8 cellular contexts compared by ENCODE assay signal in genomic region chr5:108345541-108346171, GRCh38. TPM values are rescaled to one million over a fixed set of nuclear protein-coding genes. Genes with fewer than 3 reads are reported as not detected.
A peak's percentile ranks its signal among the peaks of the same experiment; 100 is the strongest.
DNase-seq lines count a peak whose midpoint lies in the region; ATAC-seq and TF ChIP-seq lines count a peak whose summit lies in the region.

No MANE protein-coding gene starts in this region.

- H3K27ac Mint-ChIP-seq in activated naive CD8-positive, alpha-beta T cell treated with anti-CD3 and anti-CD28 coated beads, Interleukin-2, amount 50 U/mL, for 24 hours, result no peak overlapping the region

- no peak overlapping the region for H3K27ac ChIP-seq in cardiac muscle cell

- ATAC-seq in left ventricle myocardium superior (no peak), HG02642 (IDR thresholded peaks at IDR 0.05; ENCODE audit: poor library complexity, unreplicated experiment) (peak; percentile 71)
- ATAC-seq in activated naive CD8-positive, alpha-beta T cell treated with anti-CD3 and anti-CD28 coated beads, Interleukin-2, amount 50 U/mL, for 24 hours, result peak; percentile 24

- no peak overlapping the region for H3K4me3 Mint-ChIP-seq in activated naive CD8-positive, alpha-beta T cell treated with anti-CD3 and anti-CD28 coated beads, Interleukin-2, amount 50 U/mL, for 24 hours

- intact Hi-C loops in left ventricle myocardium superior (cut with micrococcal nuclease), result loop anchor here (5.0 to 10.0 kb wide), 2 partner anchors 83 to 201 kb away; no protein-coding TSS in a partner anchor
- intact Hi-C loops in head of caudate nucleus (cut with DNase I), result no loop called here
- intact Hi-C loops in posterior cingulate gyrus (cut with DNase I), result loop anchor here (1.0 to 10.0 kb wide), 2 partner anchors 85 to 671 kb away; partner anchors contain the start of gene EFNA5

- no peaks in the 10 kb centered on the region for H3K36me3 ChIP-seq in cardiac muscle cell
- H3K36me3 ChIP-seq in kidney epithelial cell (ENCODE audit: control insufficient read depth, insufficient read depth, low read length), result no peaks in the 10 kb centered on the region

- no peaks in the 10 kb centered on the region for H3K9me3 ChIP-seq in cardiac muscle cell (ENCODE audit: low read depth)

- DNase-seq in cardiac muscle cell (ENCODE audit: low read depth in 1 of 2, low spot score in 1 of 2) (peak; percentile 51 to 71), left ventricle myocardium superior (no peak), NCI-H146 treated with DMSO at 0.1 percent for 48 hours (lab: John Stamatoyannopoulos, UW; ENCODE audit: unreplicated experiment) (peak; percentile 27), kidney epithelial cell (ENCODE audit: low read depth) (no peak), head of caudate nucleus (no peak), posterior cingulate gyrus (no peak)
- DNase-seq in activated naive CD8-positive, alpha-beta T cell treated with anti-CD3 and anti-CD28 coated beads, Interleukin-2, amount 50 U/mL, for 24 hours, result no peak

- H3K4me1 ChIP-seq in cardiac muscle cell (ENCODE audit: low read depth), result no peaks in the 10 kb centered on the region

- TF ChIP-seq CTCF in cardiac muscle cell (IDR thresholded peaks at IDR 0.05; ENCODE audit: low read depth, low read length) (no peak), kidney epithelial cell (IDR thresholded peaks at IDR 0.05; ENCODE audit: insufficient read depth, low read length, poor library complexity, severe bottlenecking) (peak; percentile 4)

- no peaks in the 10 kb centered on the region for H3K9me3 Mint-ChIP-seq in activated naive CD8-positive, alpha-beta T cell treated with anti-CD3 and anti-CD28 coated beads, Interleukin-2, amount 50 U/mL, for 24 hours

- H3K4me1 Mint-ChIP-seq in activated naive CD8-positive, alpha-beta T cell treated with anti-CD3 and anti-CD28 coated beads, Interleukin-2, amount 50 U/mL, for 24 hours, result no peaks in the 10 kb centered on the region

- H3K36me3 Mint-ChIP-seq in activated naive CD8-positive, alpha-beta T cell treated with anti-CD3 and anti-CD28 coated beads, Interleukin-2, amount 50 U/mL, for 24 hours (ENCODE audit: low read depth), result no peaks in the 10 kb centered on the region

- H3K27me3 ChIP-seq in cardiac muscle cell (no peaks in the 10 kb centered on the region), kidney epithelial cell (ENCODE audit: control insufficient read depth, insufficient read depth, low read length) (no peaks in the 10 kb centered on the region)

- no peak overlapping the region for H3K4me3 ChIP-seq in cardiac muscle cell
- H3K4me3 ChIP-seq in kidney epithelial cell (ENCODE audit: low read depth, low read length), result no peak overlapping the region

- H3K27me3 Mint-ChIP-seq in activated naive CD8-positive, alpha-beta T cell treated with anti-CD3 and anti-CD28 coated beads, Interleukin-2, amount 50 U/mL, for 24 hours, result no peaks in the 10 kb centered on the region

RNA-seq across cellular contexts. Expression of gene FBXL17, which starts 36.2 kb away (rescaled TPM):
- 20.7 and 22.9 TPM in 2 replicates for total RNA-seq in cardiac muscle cell
- 18.3 and 19.0 TPM in 2 replicates for polyA plus RNA-seq in cardiac muscle cell
- total RNA-seq in left ventricle myocardium superior, result 45.1 TPM
- 11.6 and 12.7 TPM in 2 replicates for total RNA-seq in kidney epithelial cell

Comparison
In these comparisons a context has a peak if more than half of its experiments do, and no peak if none do; other contexts are left out.
1. DNase-seq: peak in cardiac muscle cell (2 of 2) and NCI-H146 treated with DMSO at 0.1 percent for 48 hours (single experiment); none in left ventricle myocardium superior (single experiment), activated naive CD8-positive, alpha-beta T cell treated with anti-CD3 and anti-CD28 coated beads, Interleukin-2, amount 50 U/mL, for 24 hours (single experiment), kidney epithelial cell (single experiment), head of caudate nucleus (0 of 42) and posterior cingulate gyrus (0 of 10).